ENCODE assay signal across 22 cellular contexts in genomic region chr1:44019398-44020044, GRCh38. TPM values are rescaled to one million over a fixed set of nuclear protein-coding genes. Genes with fewer than 3 reads are reported as not detected.
A peak's percentile ranks its signal among the peaks of the same experiment; 100 is the strongest.
DNase-seq lines count a peak whose midpoint lies in the region; ATAC-seq and TF ChIP-seq lines count a peak whose summit lies in the region.
"Had no signal": no experiment of that assay in that cellular context is flagged by ENCODE, and none has a peak within 500 bp of the region (broad histone marks: within the 10 kb centered on the region; RNA-seq: fewer than 3 reads in every experiment).

No MANE protein-coding gene starts in this region.

- no peaks in the 10 kb centered on the region for H3K9me3 ChIP-seq in heart right ventricle
- H3K9me3 ChIP-seq: mucosa of descending colon had no signal

- intact Hi-C loops in Right ventricle myocardium superior (cut with DNase I) = no loop called here
- intact Hi-C loops in heart right ventricle (cut with DNase I) = no loop called here

- peaks cover 0 to 26% (median 3%) of the 10 kb centered on the region in 9 donors for H3K4me1 ChIP-seq in heart right ventricle

- DNase-seq in Right ventricle myocardium superior = peak; percentile 0
- DNase-seq in heart right ventricle = no peak
- DNase-seq in hypothalamus (lab: John Stamatoyannopoulos, UW) = peak in 37 of 51 donors; percentile 25 to 81 (median 59)
- peak; percentile 66 for DNase-seq in superior temporal gyrus (ENCODE audit: extremely low spot score)
- no peak for DNase-seq in GM20000 (ENCODE audit: low spot score)
- DNase-seq: ACHN; activated CD4-positive, alpha-beta memory T cell treated with anti-CD3 and anti-CD28 coated beads, Interleukin-2, amount 10 ng/mL, durations not matched to agents 7 days and 5 days; activated naive CD4-positive, alpha-beta T cell treated with anti-CD3 and anti-CD28 coated beads, Interleukin-2, amount 10 ng/mL, durations not matched to agents 7 days and 5 days; activated T-cell treated with anti-CD3 and anti-CD28 coated beads, Interleukin-2, amount 50 U/mL, for 24 hours; CD4-positive, CD25-positive, alpha-beta regulatory T cell; DMS53; HFFc6; mucosa of descending colon; NCI-H1105 treated with DMSO at 0.1 percent for 48 hours; NCI-H69; OCI-M1; SIG-M5; stimulated activated CD4-positive, alpha-beta T cell treated with anti-CD3 and anti-CD28 coated beads, Interleukin-1b, Interleukin-23, amount 100 ng/mL, for 48 hours; stimulated activated naive CD8-positive, alpha-beta T cell treated with anti-CD3 and anti-CD28 coated beads, Interleukin-15, amount 100 ng/mL, for 72 hours had no signal

- ATAC-seq in Right ventricle myocardium superior (ENCODE audit: poor library complexity) (no peak), heart right ventricle (no peak), HG02642 (IDR thresholded peaks at IDR 0.05; ENCODE audit: poor library complexity, unreplicated experiment) (no peak)
- ATAC-seq: left lobe of liver; mucosa of descending colon; stimulated activated naive CD8-positive, alpha-beta T cell treated with anti-CD3 and anti-CD28 coated beads, Interleukin-15, amount 100 ng/mL, for 72 hours had no signal

- no peak overlapping the region for H3K4me3 ChIP-seq in heart right ventricle
- H3K4me3 ChIP-seq: mucosa of descending colon had no signal

- H3K27ac ChIP-seq in heart right ventricle = no peak overlapping the region
- H3K27ac ChIP-seq: epithelial cell of prostate had no signal

- no peak for TF ChIP-seq CTCF in heart right ventricle (IDR thresholded peaks at IDR 0.05)
- TF ChIP-seq CTCF in GM20000 (IDR thresholded peaks at IDR 0.05; ENCODE audit: extremely low read depth, missing control alignments) = no peak

- 75 to 78% methylated on average over 16 of the region's 16 CpGs for WGBS in heart right ventricle, 2 donors

- no peaks in the 10 kb centered on the region for H3K27me3 ChIP-seq in heart right ventricle

- no peaks in the 10 kb centered on the region for H3K36me3 ChIP-seq in heart right ventricle

RNA-seq across cellular contexts. Expression of gene SLC6A9, which starts 11.7 kb away (rescaled TPM):
- total RNA-seq in Right ventricle myocardium superior = 0.78 TPM
- 1 to 10 TPM in 5 of 10 donors, under 1 TPM in 5; 0.32 to 1.6 (median 0.91) TPM for total RNA-seq in heart right ventricle
- polyA plus RNA-seq in heart right ventricle = 1 to 10 TPM in 1 of 2 donors, under 1 TPM in 1; 0.88 to 1.7 TPM

RNA-seq across cellular contexts. Expression of gene CCDC24, which starts 28.1 kb away (rescaled TPM):
- total RNA-seq in Right ventricle myocardium superior (0.86 TPM), heart right ventricle (1 to 10 TPM in 8 of 10 donors, under 1 TPM in 2; 0.55 to 3.1 (median 1.3) TPM)
- polyA plus RNA-seq in heart right ventricle = 1 to 10 TPM; 1.1 to 3.1 TPM

RNA-seq across cellular contexts. Expression of gene B4GALT2, which starts 40.5 kb away (rescaled TPM):
- 34.3 TPM for total RNA-seq in Right ventricle myocardium superior
- 10 to 100 TPM; 31.1 to 47.0 (median 38.6) TPM for total RNA-seq in heart right ventricle
- polyA plus RNA-seq in heart right ventricle = 10 to 100 TPM; 25.4 to 50.8 TPM

RNA-seq across cellular contexts. Expression of gene ATP6V0B, which starts 44.8 kb away (rescaled TPM):
- total RNA-seq in Right ventricle myocardium superior = 80.9 TPM
- 100 to 1,000 TPM in 3 of 10 donors, 10 to 100 TPM in 7; 63.1 to 112 (median 72.9) TPM for total RNA-seq in heart right ventricle
- polyA plus RNA-seq in heart right ventricle = 100 to 1,000 TPM in 1 of 2 donors, 10 to 100 TPM in 1; 73.4 to 227 TPM

RNA-seq across cellular contexts. Expression of gene DPH2, which starts 49.7 kb away (rescaled TPM):
- 16.2 TPM for total RNA-seq in Right ventricle myocardium superior
- 10 to 100 TPM; 10.7 to 22.0 (median 14.3) TPM for total RNA-seq in heart right ventricle
- polyA plus RNA-seq in heart right ventricle = 10 to 100 TPM in 1 of 2 donors, 1 to 10 TPM in 1; 9.4 to 33.7 TPM

Comparison
In these comparisons a context has a peak if more than half of its experiments do, and no peak if none do; other contexts are left out.
1. DNase-seq: peak in Right ventricle myocardium superior (single experiment), hypothalamus (37 of 51) and superior temporal gyrus (single experiment); none in heart right ventricle (0 of 2) and GM20000 (single experiment).